ENCODE assay signal across 8 cellular contexts in genomic region chr10:112949128-112949823, GRCh38. TPM values are rescaled to one million over a fixed set of nuclear protein-coding genes. Genes with fewer than 3 reads are reported as not detected.
DNase-seq lines count a peak whose midpoint lies in the region; ATAC-seq, FAIRE-seq and TF ChIP-seq lines count a peak whose summit lies in the region.

No MANE protein-coding gene starts in this region.

- peaks cover 38% of the 10 kb centered on the region for H3K79me2 ChIP-seq in mammary epithelial cell (ENCODE audit: insufficient read depth, low read length)

- H3K4me2 ChIP-seq in mammary epithelial cell (ENCODE audit: insufficient read depth, low read depth, low read length), result peak overlapping the region; percentile 84

- H4K20me1 ChIP-seq in mammary epithelial cell (ENCODE audit: insufficient read depth, low read length), result no peaks in the 10 kb centered on the region

- no peaks in the 10 kb centered on the region for H3K27me3 Mint-ChIP-seq in mesothelial cell of epicardium (ENCODE audit: low read depth)
- H3K27me3 Mint-ChIP-seq in activated CD4-positive, alpha-beta memory T cell treated with anti-CD3 and anti-CD28 coated beads for 36 hours, result peaks cover 33% of the 10 kb centered on the region
- peaks cover 69% of the 10 kb centered on the region for H3K27me3 Mint-ChIP-seq in activated CD4-positive, alpha-beta memory T cell treated with anti-CD3 and anti-CD28 coated beads, Interleukin-2, amount 10 ng/mL, durations not matched to agents 7 days and 5 days

- POLR2A ChIA-PET in activated CD4-positive, alpha-beta memory T cell treated with anti-CD3 and anti-CD28 coated beads for 36 hours (lab: Charles Lee), result no interaction called here
- POLR2A ChIA-PET in activated CD4-positive, alpha-beta memory T cell treated with anti-CD3 and anti-CD28 coated beads, Interleukin-2, amount 10 ng/mL, durations not matched to agents 7 days and 5 days (lab: Charles Lee), result no interaction called here

- peak overlapping the region; percentile 31 for H3K9ac ChIP-seq in mammary epithelial cell (ENCODE audit: insufficient read depth, low read length)

- no peak for TF ChIP-seq POLR2A in GM12892 (IDR thresholded peaks at IDR 0.05; ENCODE audit: low read depth, low read length)

- BruUV-seq in mammary epithelial cell (replicated peaks; lab: Mats Ljungman, UMichigan), result no TSS peak

- CTCF ChIA-PET in mammary epithelial cell (lab: Charles Lee; ENCODE audit: low non-redundant PET), result no interaction called here
- CTCF ChIA-PET in activated CD4-positive, alpha-beta memory T cell treated with anti-CD3 and anti-CD28 coated beads for 36 hours (lab: Charles Lee), result no interaction called here
- CTCF ChIA-PET in activated CD4-positive, alpha-beta memory T cell treated with anti-CD3 and anti-CD28 coated beads, Interleukin-2, amount 10 ng/mL, durations not matched to agents 7 days and 5 days (lab: Charles Lee), result no interaction called here

- H3K4me3 Mint-ChIP-seq in mesothelial cell of epicardium, result peak overlapping the region; percentile 98
- no peak overlapping the region for H3K4me3 Mint-ChIP-seq in activated CD4-positive, alpha-beta memory T cell treated with anti-CD3 and anti-CD28 coated beads for 36 hours
- H3K4me3 Mint-ChIP-seq in activated CD4-positive, alpha-beta memory T cell treated with anti-CD3 and anti-CD28 coated beads, Interleukin-2, amount 10 ng/mL, durations not matched to agents 7 days and 5 days, result no peak overlapping the region

- peak overlapping the region; percentile 82 for H2AFZ ChIP-seq in mammary epithelial cell (ENCODE audit: low read depth, low read length)

- ATAC-seq in HG03354 (IDR thresholded peaks at IDR 0.05; ENCODE audit: poor library complexity, severe bottlenecking, unreplicated experiment), result no peak

- H3K27ac Mint-ChIP-seq in mesothelial cell of epicardium, result peak overlapping the region; percentile 92
- no peak overlapping the region for H3K27ac Mint-ChIP-seq in activated CD4-positive, alpha-beta memory T cell treated with anti-CD3 and anti-CD28 coated beads for 36 hours
- H3K27ac Mint-ChIP-seq in activated CD4-positive, alpha-beta memory T cell treated with anti-CD3 and anti-CD28 coated beads, Interleukin-2, amount 10 ng/mL, durations not matched to agents 7 days and 5 days, result no peak overlapping the region

- no peaks in the 10 kb centered on the region for H3K36me3 Mint-ChIP-seq in mesothelial cell of epicardium
- H3K36me3 Mint-ChIP-seq in activated CD4-positive, alpha-beta memory T cell treated with anti-CD3 and anti-CD28 coated beads for 36 hours, result peaks cover 1% of the 10 kb centered on the region
- H3K36me3 Mint-ChIP-seq in activated CD4-positive, alpha-beta memory T cell treated with anti-CD3 and anti-CD28 coated beads, Interleukin-2, amount 10 ng/mL, durations not matched to agents 7 days and 5 days (ENCODE audit: low read depth), result peaks cover 4% of the 10 kb centered on the region

- H3K4me3 ChIP-seq in mammary epithelial cell (replicated peaks in 1 of 3; ENCODE audit: insufficient read depth in 1 of 3, low read depth in 2 of 3, low read length in 3 of 3), result peak overlapping the region; percentile 36 to 58 (median 41)

- H3K36me3 ChIP-seq in mammary epithelial cell (ENCODE audit: insufficient read depth, low read length), result no peaks in the 10 kb centered on the region

- no peaks in the 10 kb centered on the region for H3K9me3 ChIP-seq in mammary epithelial cell (replicated peaks; ENCODE audit: insufficient read depth, low read length)

- intact Hi-C loops in mammary epithelial cell (cut with micrococcal nuclease), result no loop called here
- intact Hi-C loops in activated CD4-positive, alpha-beta memory T cell treated with anti-CD3 and anti-CD28 coated beads for 36 hours (cut with micrococcal nuclease), result no loop called here

- peaks cover 35% of the 10 kb centered on the region for H3K4me1 Mint-ChIP-seq in mesothelial cell of epicardium
- peaks cover 23% of the 10 kb centered on the region for H3K4me1 Mint-ChIP-seq in activated CD4-positive, alpha-beta memory T cell treated with anti-CD3 and anti-CD28 coated beads for 36 hours (ENCODE audit: low read depth)
- H3K4me1 Mint-ChIP-seq in activated CD4-positive, alpha-beta memory T cell treated with anti-CD3 and anti-CD28 coated beads, Interleukin-2, amount 10 ng/mL, durations not matched to agents 7 days and 5 days, result peaks cover 23% of the 10 kb centered on the region

- peaks cover 12% of the 10 kb centered on the region for H3K4me1 ChIP-seq in mammary epithelial cell (ENCODE audit: insufficient read depth, low read length)

- peak; percentile 17 for DNase-seq in HT1080 (ENCODE audit: low read depth)
- no peak for DNase-seq in mammary epithelial cell
- no peak for DNase-seq in mesothelial cell of epicardium (ENCODE audit: low spot score in 2 of 2, unreplicated experiment in 2 of 2)
- no peak for DNase-seq in GM12892 (ENCODE audit: insufficient read length)
- no peak for DNase-seq in activated CD4-positive, alpha-beta memory T cell treated with anti-CD3 and anti-CD28 coated beads for 36 hours
- DNase-seq in activated CD4-positive, alpha-beta memory T cell treated with anti-CD3 and anti-CD28 coated beads, Interleukin-2, amount 10 ng/mL, durations not matched to agents 7 days and 5 days, result no peak

- H3K27ac ChIP-seq in mammary epithelial cell (ENCODE audit: insufficient read depth, low read depth, low read length), result peak overlapping the region; percentile 43

- 4% methylated on average over 10 of the region's 10 CpGs for WGBS in mammary epithelial cell (ENCODE audit: low coverage, missing lambda C conversion rate)

- no peaks in the 10 kb centered on the region for H3K9me3 Mint-ChIP-seq in mesothelial cell of epicardium
- no peaks in the 10 kb centered on the region for H3K9me3 Mint-ChIP-seq in activated CD4-positive, alpha-beta memory T cell treated with anti-CD3 and anti-CD28 coated beads for 36 hours
- no peaks in the 10 kb centered on the region for H3K9me3 Mint-ChIP-seq in activated CD4-positive, alpha-beta memory T cell treated with anti-CD3 and anti-CD28 coated beads, Interleukin-2, amount 10 ng/mL, durations not matched to agents 7 days and 5 days

- FAIRE-seq in A204.1 (lab: Jason Lieb, UNC) (peak; percentile 91), GM12892 (lab: Jason Lieb, UNC) (no peak)

- dilution Hi-C loops in mammary epithelial cell (cut with HindIII; ENCODE audit: low sequenced_read_pairs), result no loop called here

- H3K27me3 ChIP-seq in mammary epithelial cell (ENCODE audit: insufficient read depth, low read length), result no peaks in the 10 kb centered on the region

- TF ChIP-seq CTCF in mammary epithelial cell (conservative IDR thresholded peaks at IDR 0.05 in 1 of 2, IDR thresholded peaks at IDR 0.05 in 1 of 2; ENCODE audit: extremely low read depth in 1 of 2, insufficient read depth in 1 of 2, low read depth in 1 of 2, low read length in 2 of 2) (no peak), mesothelial cell of epicardium (IDR thresholded peaks at IDR 0.05; ENCODE audit: unreplicated experiment) (no peak)

- in situ Hi-C loops in mammary epithelial cell (cut with MboI; ENCODE audit: low sequenced_read_pairs in 2 of 2), result no loop called here

RNA-seq across cellular contexts. Expression of gene TCF7L2, which starts 0.8 kb away (rescaled TPM):
- total RNA-seq in HT1080 (2014; rRNA removed; shearing (Covaris generic)), result 3.3 and 9.6 TPM in 2 replicates
- 14.8 and 18.4 TPM in 2 replicates for polyA plus RNA-seq in HT1080 (2015; cell fraction: cytosol; rRNA removed)
- polyA plus RNA-seq in HT1080 (2015; cell fraction: nucleus; rRNA removed), result 38.0 and 40.4 TPM in 2 replicates
- total RNA-seq in mammary epithelial cell (10 to 100 TPM in 1 of 2 donors, 1 to 10 TPM in 1; 7.7 to 19.4 TPM), mesothelial cell of epicardium (76.4 to 84.0 TPM (median 78.0 TPM) in 3 replicates)
- 3.4 TPM for polyA plus RNA-seq in mammary epithelial cell
- 7.8 TPM for polyA minus RNA-seq in mammary epithelial cell
- polyA plus RNA-seq in GM12892 (2012; ENCODE audit: missing spikeins), result 0.11 TPM
- total RNA-seq in activated CD4-positive, alpha-beta memory T cell treated with anti-CD3 and anti-CD28 coated beads for 36 hours, result 1 to 10 TPM in 1 of 2 experiments, under 1 TPM in 1; 0.71 to 1.5 TPM
- total RNA-seq in activated CD4-positive, alpha-beta memory T cell treated with anti-CD3 and anti-CD28 coated beads, Interleukin-2, amount 10 ng/mL, durations not matched to agents 7 days and 5 days, result under 1 TPM; 0.60 to 0.76 TPM
